In genomic region chr12:94265521-94265920, GRCh38 we compare ENCODE assay signal across 30 cellular contexts.
DNase-seq lines count a peak whose midpoint lies in the region; ATAC-seq and TF ChIP-seq lines count a peak whose summit lies in the region.
"Had no signal": no experiment of that assay in that cellular context is flagged by ENCODE, and none has a peak within 500 bp of the region (broad histone marks: within the 10 kb centered on the region; RNA-seq: fewer than 3 reads in every experiment).

No MANE protein-coding gene starts in this region.

- H3K4me3 ChIP-seq in left lung (no peak overlapping the region), stomach (no peak overlapping the region)
- H3K4me3 ChIP-seq: adrenal gland, Peyer's patch had no signal

- H3K9me3 ChIP-seq in CD4-positive, alpha-beta T cell (ENCODE audit: control insufficient read depth, low read length), result no peaks in the 10 kb centered on the region
- H3K9me3 ChIP-seq in left lung (no peaks in the 10 kb centered on the region), stomach (no peaks in the 10 kb centered on the region)
- H3K9me3 ChIP-seq: adrenal gland, Peyer's patch had no signal

- no peaks in the 10 kb centered on the region for H3K27me3 ChIP-seq in CD4-positive, alpha-beta T cell (ENCODE audit: control insufficient read depth, insufficient read depth, low read length)
- H3K27me3 ChIP-seq in left lung (no peaks in the 10 kb centered on the region), stomach (no peaks in the 10 kb centered on the region)
- H3K27me3 ChIP-seq: adrenal gland, brain microvascular endothelial cell, Peyer's patch had no signal

- no peak for ATAC-seq in CD4-positive, alpha-beta T cell (ENCODE audit: poor library complexity)
- ATAC-seq in activated B cell treated with CpG ODN at 0.5 μM for 24 hours (ENCODE audit: low read depth), result no peak
- no peak for ATAC-seq in left lung
- no peak for ATAC-seq in stimulated activated memory B cell treated with anti-CD40 and anti-IgM and Interleukin-4, amounts not matched to agents 10 μg/mL and 1 μg/mL and 100 μg/mL, for 72 hours
- no peak for ATAC-seq in HG02610 (IDR thresholded peaks at IDR 0.05; ENCODE audit: unreplicated experiment)
- ATAC-seq in GM21717 (IDR thresholded peaks at IDR 0.05; ENCODE audit: unreplicated experiment), result no peak
- ATAC-seq: left cardiac atrium; naive thymus-derived CD4-positive, alpha-beta T cell had no signal

- no peaks in the 10 kb centered on the region for H3K9me3 Mint-ChIP-seq in CD4-positive, alpha-beta T cell
- no peaks in the 10 kb centered on the region for H3K9me3 Mint-ChIP-seq in activated B cell treated with CpG ODN at 0.5 μM for 24 hours
- H3K9me3 Mint-ChIP-seq in stimulated activated memory B cell treated with anti-CD40 and anti-IgM and Interleukin-4, amounts not matched to agents 10 μg/mL and 1 μg/mL and 100 μg/mL, for 72 hours, result no peaks in the 10 kb centered on the region
- H3K9me3 Mint-ChIP-seq: activated naive CD4-positive, alpha-beta T cell treated with anti-CD3 and anti-CD28 coated beads for 36 hours; activated T-helper 1 cell treated with anti-CD3 and anti-CD28 coated beads, Interleukin-12 subunit alpha, Interleukin-12 subunit beta, Interleukin-2, Interleukin-4 antibody, amounts not matched to agents 30 ng/mL and 10 ng/mL and 1 ng/mL, durations not matched to agents 14 hours and 24 hours and 36 hours; CD4-positive, alpha-beta memory T cell; memory B cell; naive thymus-derived CD4-positive, alpha-beta T cell had no signal

- TF ChIP-seq EP300 in stomach (IDR thresholded peaks at IDR 0.05), result no peak

- no peak overlapping the region for H3K4me3 Mint-ChIP-seq in CD4-positive, alpha-beta T cell
- H3K4me3 Mint-ChIP-seq in activated B cell treated with CpG ODN at 0.5 μM for 24 hours, result no peak overlapping the region
- H3K4me3 Mint-ChIP-seq in stimulated activated memory B cell treated with anti-CD40 and anti-IgM and Interleukin-4, amounts not matched to agents 10 μg/mL and 1 μg/mL and 100 μg/mL, for 72 hours, result no peak overlapping the region
- H3K4me3 Mint-ChIP-seq: activated naive CD4-positive, alpha-beta T cell treated with anti-CD3 and anti-CD28 coated beads for 36 hours; activated T-helper 1 cell treated with anti-CD3 and anti-CD28 coated beads, Interleukin-12 subunit alpha, Interleukin-12 subunit beta, Interleukin-2, Interleukin-4 antibody, amounts not matched to agents 30 ng/mL and 10 ng/mL and 1 ng/mL, durations not matched to agents 14 hours and 24 hours and 36 hours; CD4-positive, alpha-beta memory T cell; memory B cell had no signal

- H3K27ac Mint-ChIP-seq in CD4-positive, alpha-beta T cell, result peak overlapping the region; percentile 42
- peak overlapping the region; percentile 90 for H3K27ac Mint-ChIP-seq in activated B cell treated with CpG ODN at 0.5 μM for 24 hours
- peak overlapping the region; percentile 84 for H3K27ac Mint-ChIP-seq in stimulated activated memory B cell treated with anti-CD40 and anti-IgM and Interleukin-4, amounts not matched to agents 10 μg/mL and 1 μg/mL and 100 μg/mL, for 72 hours
- H3K27ac Mint-ChIP-seq: activated naive CD4-positive, alpha-beta T cell treated with anti-CD3 and anti-CD28 coated beads for 36 hours; activated T-helper 1 cell treated with anti-CD3 and anti-CD28 coated beads, Interleukin-12 subunit alpha, Interleukin-12 subunit beta, Interleukin-2, Interleukin-4 antibody, amounts not matched to agents 30 ng/mL and 10 ng/mL and 1 ng/mL, durations not matched to agents 14 hours and 24 hours and 36 hours; memory B cell had no signal

- CTCF ChIA-PET in CD4-positive, alpha-beta T cell (lab: Charles Lee), result no interaction called here
- CTCF ChIA-PET in activated B cell treated with CpG ODN at 0.5 μM for 24 hours (lab: Charles Lee), result no interaction called here

- H3K36me3 Mint-ChIP-seq in CD4-positive, alpha-beta T cell (ENCODE audit: low read depth), result peaks cover 39% of the 10 kb centered on the region
- H3K36me3 Mint-ChIP-seq in activated B cell treated with CpG ODN at 0.5 μM for 24 hours (ENCODE audit: low read depth), result peaks cover 42% of the 10 kb centered on the region
- H3K36me3 Mint-ChIP-seq in stimulated activated memory B cell treated with anti-CD40 and anti-IgM and Interleukin-4, amounts not matched to agents 10 μg/mL and 1 μg/mL and 100 μg/mL, for 72 hours, result peaks cover 64% of the 10 kb centered on the region

- no peak for DNase-seq in CD4-positive, alpha-beta T cell
- no peak for DNase-seq in activated B cell treated with CpG ODN at 0.5 μM for 24 hours
- no peak for DNase-seq in left lung
- DNase-seq in stomach, result no peak
- DNase-seq in A172 (ENCODE audit: low spot score), result no peak
- DNase-seq: activated CD4-positive, alpha-beta T cell treated with anti-CD3 and anti-CD28 coated beads, Interleukin-2, amount 50 U/mL, for 4 hours; activated CD4-positive, CD25-positive, alpha-beta regulatory T cell; activated CD8-positive, alpha-beta memory T cell treated with anti-CD3 and anti-CD28 coated beads, Interleukin-2, amount 50 U/mL, for 4 hours; activated naive CD4-positive, alpha-beta T cell treated with anti-CD3 and anti-CD28 coated beads for 36 hours; brain microvascular endothelial cell; CD4-positive, alpha-beta memory T cell; DMS 273 treated with DMSO at 0.1 percent for 48 hours; effector CD8-positive, alpha-beta T cell; foreskin melanocyte; H7; KBM-7; left cardiac atrium; naive thymus-derived CD4-positive, alpha-beta T cell; NCI-H1105; NCI-H1930; NCI-H526 treated with DMSO at 0.1 percent for 48 hours; Peyer's patch; SHP77 treated with DMSO at 0.1 percent for 48 hours; substantia nigra had no signal

- peaks cover 57% of the 10 kb centered on the region for H3K4me1 Mint-ChIP-seq in CD4-positive, alpha-beta T cell (ENCODE audit: low read depth)
- peaks cover 85% of the 10 kb centered on the region for H3K4me1 Mint-ChIP-seq in activated B cell treated with CpG ODN at 0.5 μM for 24 hours
- peaks cover 90% of the 10 kb centered on the region for H3K4me1 Mint-ChIP-seq in stimulated activated memory B cell treated with anti-CD40 and anti-IgM and Interleukin-4, amounts not matched to agents 10 μg/mL and 1 μg/mL and 100 μg/mL, for 72 hours

- 77 to 91% (median 85%) methylated on average over 7 of the region's 7 CpGs for WGBS in stomach, 5 donors

- no peak overlapping the region for H3K27ac ChIP-seq in CD4-positive, alpha-beta T cell (ENCODE audit: low read depth, low read length)
- H3K27ac ChIP-seq in left lung (peak overlapping the region; percentile 50 to 71), stomach (no peak overlapping the region)
- H3K27ac ChIP-seq: brain microvascular endothelial cell had no signal

- POLR2A ChIA-PET in CD4-positive, alpha-beta T cell (lab: Charles Lee), result interaction anchor here (1.1 kb wide), 1 partner anchor 18 kb away, joined by 3 read pairs; no protein-coding TSS in a partner anchor
- POLR2A ChIA-PET in activated B cell treated with CpG ODN at 0.5 μM for 24 hours (lab: Charles Lee), result no interaction called here

- H3K27me3 Mint-ChIP-seq in CD4-positive, alpha-beta T cell, result no peaks in the 10 kb centered on the region
- H3K27me3 Mint-ChIP-seq in activated B cell treated with CpG ODN at 0.5 μM for 24 hours, result no peaks in the 10 kb centered on the region
- H3K27me3 Mint-ChIP-seq in stimulated activated memory B cell treated with anti-CD40 and anti-IgM and Interleukin-4, amounts not matched to agents 10 μg/mL and 1 μg/mL and 100 μg/mL, for 72 hours, result no peaks in the 10 kb centered on the region
- H3K27me3 Mint-ChIP-seq: CD4-positive, alpha-beta memory T cell; memory B cell; naive thymus-derived CD4-positive, alpha-beta T cell had no signal

- TF ChIP-seq POLR2A in stomach (IDR thresholded peaks at IDR 0.05), result no peak

- H3K36me3 ChIP-seq in left lung, result peaks cover 0 to 27% of the 10 kb centered on the region in 2 donors
- H3K36me3 ChIP-seq in stomach, result no peaks in the 10 kb centered on the region
- H3K36me3 ChIP-seq: adrenal gland, brain microvascular endothelial cell, Peyer's patch had no signal

- intact Hi-C loops in CD4-positive, alpha-beta T cell (cut with DNase I, micrococcal nuclease), result loop anchor here in 1 of 2 experiments (10.0 kb wide), 3 partner anchors 189 to 1589 kb away; partner anchors contain the start of genes CEP83 and SNRPF
- intact Hi-C loops in activated B cell treated with CpG ODN at 0.5 μM for 24 hours (cut with micrococcal nuclease), result loop anchor here (10.0 kb wide), 2 partner anchors 591 to 691 kb away; partner anchors contain the start of genes CRADD and SOCS2
- intact Hi-C loops in left lung (cut with DNase I), result no loop called here
- intact Hi-C loops in stomach (cut with DNase I; ENCODE audit: low total_unique reads), result no loop called here

- no peak for TF ChIP-seq CTCF in CD4-positive, alpha-beta T cell (IDR thresholded peaks at IDR 0.05)
- no peak for TF ChIP-seq CTCF in activated B cell treated with CpG ODN at 0.5 μM for 24 hours (IDR thresholded peaks at IDR 0.05)
- TF ChIP-seq CTCF in left lung (IDR thresholded peaks at IDR 0.05), result no peak
- no peak for TF ChIP-seq CTCF in stomach (IDR thresholded peaks at IDR 0.05)

- H3K4me1 ChIP-seq in left lung (peaks cover 23 to 67% of the 10 kb centered on the region in 2 donors), stomach (peaks cover 16 to 46% (median 22%) of the 10 kb centered on the region in 4 donors)

Comparison
In these comparisons a context has a peak if more than half of its experiments do, and no peak if none do; other contexts are left out.
1. H3K27ac ChIP-seq: peak in left lung (2 of 2); none in CD4-positive, alpha-beta T cell (single experiment) and stomach (0 of 5).
2. Peak in every context shown above with its lines, with median percentiles within 50 percentile points of each other: H3K27ac Mint-ChIP-seq.